In genomic region chr12:94245984-94246383, GRCh38 we compare ENCODE assay signal across 16 cellular contexts.
DNase-seq lines count a peak whose midpoint lies in the region; ATAC-seq and TF ChIP-seq lines count a peak whose summit lies in the region.
"Had no signal": no experiment of that assay in that cellular context is flagged by ENCODE, and none has a peak within 500 bp of the region (broad histone marks: within the 10 kb centered on the region; RNA-seq: fewer than 3 reads in every experiment).

No MANE protein-coding gene starts in this region.

- intact Hi-C loops in mammary epithelial cell (cut with micrococcal nuclease) = no loop called here

- H3K36me3 ChIP-seq in mammary epithelial cell (ENCODE audit: insufficient read depth, low read length) = no peaks in the 10 kb centered on the region
- H3K36me3 ChIP-seq: tibial artery had no signal

- H3K4me1 ChIP-seq in mammary epithelial cell (ENCODE audit: insufficient read depth, low read length) = no peaks in the 10 kb centered on the region
- H3K4me1 ChIP-seq: tibial artery had no signal

- H3K36me3 Mint-ChIP-seq in activated naive CD8-positive, alpha-beta T cell treated with anti-CD3 and anti-CD28 coated beads for 36 hours = peaks cover 10% of the 10 kb centered on the region
- H3K36me3 Mint-ChIP-seq in activated naive CD8-positive, alpha-beta T cell treated with anti-CD3 and anti-CD28 coated beads, Interleukin-2, amount 50 U/mL, for 24 hours (ENCODE audit: low read depth) = peaks cover 8% of the 10 kb centered on the region
- H3K36me3 Mint-ChIP-seq in stimulated activated naive B cell treated with anti-CD40 and anti-IgM and Interleukin-4, amounts not matched to agents 10 μg/mL and 1 μg/mL and 100 μg/mL, for 72 hours = peaks cover 59 to 84% of the 10 kb centered on the region in 2 donors

- no peak for ATAC-seq in activated naive CD8-positive, alpha-beta T cell treated with anti-CD3 and anti-CD28 coated beads, Interleukin-2, amount 50 U/mL, for 24 hours
- ATAC-seq in stimulated activated naive B cell treated with anti-CD40 and anti-IgM and Interleukin-4, amounts not matched to agents 10 μg/mL and 1 μg/mL and 100 μg/mL, for 72 hours (replicated peaks) = no peak

- H3K9ac ChIP-seq in mammary epithelial cell (ENCODE audit: insufficient read depth, low read length) = no peak overlapping the region

- peaks cover 21% of the 10 kb centered on the region for H3K4me1 Mint-ChIP-seq in activated naive CD8-positive, alpha-beta T cell treated with anti-CD3 and anti-CD28 coated beads for 36 hours
- peaks cover 35% of the 10 kb centered on the region for H3K4me1 Mint-ChIP-seq in activated naive CD8-positive, alpha-beta T cell treated with anti-CD3 and anti-CD28 coated beads, Interleukin-2, amount 50 U/mL, for 24 hours
- peaks cover 40 to 58% of the 10 kb centered on the region in 2 donors for H3K4me1 Mint-ChIP-seq in stimulated activated naive B cell treated with anti-CD40 and anti-IgM and Interleukin-4, amounts not matched to agents 10 μg/mL and 1 μg/mL and 100 μg/mL, for 72 hours

- no peak overlapping the region for H3K4me3 Mint-ChIP-seq in activated naive CD8-positive, alpha-beta T cell treated with anti-CD3 and anti-CD28 coated beads for 36 hours
- H3K4me3 Mint-ChIP-seq in activated naive CD8-positive, alpha-beta T cell treated with anti-CD3 and anti-CD28 coated beads, Interleukin-2, amount 50 U/mL, for 24 hours = no peak overlapping the region
- peak overlapping the region in 1 of 2 donors; percentile 11 for H3K4me3 Mint-ChIP-seq in stimulated activated naive B cell treated with anti-CD40 and anti-IgM and Interleukin-4, amounts not matched to agents 10 μg/mL and 1 μg/mL and 100 μg/mL, for 72 hours

- no peaks in the 10 kb centered on the region for H3K9me3 ChIP-seq in mammary epithelial cell (replicated peaks; ENCODE audit: insufficient read depth, low read length)
- H3K9me3 ChIP-seq: tibial artery had no signal

- peak overlapping the region; percentile 17 for H3K27ac Mint-ChIP-seq in activated naive CD8-positive, alpha-beta T cell treated with anti-CD3 and anti-CD28 coated beads for 36 hours
- no peak overlapping the region for H3K27ac Mint-ChIP-seq in activated naive CD8-positive, alpha-beta T cell treated with anti-CD3 and anti-CD28 coated beads, Interleukin-2, amount 50 U/mL, for 24 hours
- H3K27ac Mint-ChIP-seq in stimulated activated naive B cell treated with anti-CD40 and anti-IgM and Interleukin-4, amounts not matched to agents 10 μg/mL and 1 μg/mL and 100 μg/mL, for 72 hours = peak overlapping the region; percentile 65

- H2AFZ ChIP-seq in mammary epithelial cell (ENCODE audit: low read depth, low read length) = no peak overlapping the region

- peaks cover 2% of the 10 kb centered on the region for H3K27me3 ChIP-seq in mammary epithelial cell (ENCODE audit: insufficient read depth, low read length)
- H3K27me3 ChIP-seq: tibial artery had no signal

- H3K9me3 Mint-ChIP-seq in activated naive CD8-positive, alpha-beta T cell treated with anti-CD3 and anti-CD28 coated beads for 36 hours = no peaks in the 10 kb centered on the region
- H3K9me3 Mint-ChIP-seq in activated naive CD8-positive, alpha-beta T cell treated with anti-CD3 and anti-CD28 coated beads, Interleukin-2, amount 50 U/mL, for 24 hours = no peaks in the 10 kb centered on the region
- no peaks in the 10 kb centered on the region for H3K9me3 Mint-ChIP-seq in stimulated activated naive B cell treated with anti-CD40 and anti-IgM and Interleukin-4, amounts not matched to agents 10 μg/mL and 1 μg/mL and 100 μg/mL, for 72 hours

- no peak for DNase-seq in activated naive CD8-positive, alpha-beta T cell treated with anti-CD3 and anti-CD28 coated beads for 36 hours
- DNase-seq in activated naive CD8-positive, alpha-beta T cell treated with anti-CD3 and anti-CD28 coated beads, Interleukin-2, amount 50 U/mL, for 24 hours = no peak
- peak; percentile 19 for DNase-seq in NCI-H2227 treated with DMSO at 0.1 percent for 48 hours (lab: John Stamatoyannopoulos, UW)
- DNase-seq in choroid plexus epithelial cell (ENCODE audit: low read depth) = peak; percentile 62
- DNase-seq in stimulated activated naive B cell treated with anti-CD40 and anti-IgM and Interleukin-4, amounts not matched to agents 10 μg/mL and 1 μg/mL and 100 μg/mL, for 72 hours = no peak
- no peak for DNase-seq in NCI-H1930 (lab: John Stamatoyannopoulos, UW)
- DNase-seq in mammary epithelial cell = no peak
- DNase-seq in central memory CD4-positive, alpha-beta T cell = no peak
- DNase-seq: activated CD8-positive, alpha-beta memory T cell treated with anti-CD3 and anti-CD28 coated beads, Interleukin-2, amount 50 U/mL, for 4 hours; activated naive CD4-positive, alpha-beta T cell treated with anti-CD3 and anti-CD28 coated beads, Interleukin-2, amount 50 U/mL, for 16 hours; head of caudate nucleus; IMR-90; NCI-H1048; tibial artery had no signal

- WGBS in mammary epithelial cell (ENCODE audit: low coverage, missing lambda C conversion rate) = 33% methylated on average over 4 of the region's 6 CpGs

- H4K20me1 ChIP-seq in mammary epithelial cell (ENCODE audit: insufficient read depth, low read length) = no peaks in the 10 kb centered on the region

- in situ Hi-C loops in mammary epithelial cell (cut with MboI; ENCODE audit: low sequenced_read_pairs in 2 of 2) = no loop called here

- no TSS peak for BruUV-seq in mammary epithelial cell (replicated peaks; lab: Mats Ljungman, UMichigan)

- no peaks in the 10 kb centered on the region for H3K27me3 Mint-ChIP-seq in activated naive CD8-positive, alpha-beta T cell treated with anti-CD3 and anti-CD28 coated beads for 36 hours
- no peaks in the 10 kb centered on the region for H3K27me3 Mint-ChIP-seq in activated naive CD8-positive, alpha-beta T cell treated with anti-CD3 and anti-CD28 coated beads, Interleukin-2, amount 50 U/mL, for 24 hours
- H3K27me3 Mint-ChIP-seq in stimulated activated naive B cell treated with anti-CD40 and anti-IgM and Interleukin-4, amounts not matched to agents 10 μg/mL and 1 μg/mL and 100 μg/mL, for 72 hours = no peaks in the 10 kb centered on the region

- no peaks in the 10 kb centered on the region for H3K79me2 ChIP-seq in mammary epithelial cell (ENCODE audit: insufficient read depth, low read length)

- TF ChIP-seq CTCF in choroid plexus epithelial cell (conservative IDR thresholded peaks at IDR 0.05; ENCODE audit: low read depth, low read length) (peak; percentile 9), mammary epithelial cell (conservative IDR thresholded peaks at IDR 0.05 in 1 of 2, IDR thresholded peaks at IDR 0.05 in 1 of 2; ENCODE audit: extremely low read depth in 1 of 2, insufficient read depth in 1 of 2, low read depth in 1 of 2, low read length in 2 of 2) (no peak)

- dilution Hi-C loops in mammary epithelial cell (cut with HindIII; ENCODE audit: low sequenced_read_pairs) = no loop called here

- H3K4me3 ChIP-seq in choroid plexus epithelial cell (ENCODE audit: low read depth, low read length) (no peak overlapping the region), mammary epithelial cell (replicated peaks in 1 of 3; ENCODE audit: insufficient read depth in 1 of 3, low read depth in 2 of 3, low read length in 3 of 3) (no peak overlapping the region)
- H3K4me3 ChIP-seq: skin epidermis, tibial artery had no signal

- no peak overlapping the region for H3K4me2 ChIP-seq in mammary epithelial cell (ENCODE audit: insufficient read depth, low read depth, low read length)

- no peak overlapping the region for H3K27ac ChIP-seq in mammary epithelial cell (ENCODE audit: insufficient read depth, low read depth, low read length)
- H3K27ac ChIP-seq: RWPE1, tibial artery had no signal

- CTCF ChIA-PET in mammary epithelial cell (lab: Charles Lee; ENCODE audit: low non-redundant PET) = no interaction called here

Comparison
In these comparisons a context has a peak if more than half of its experiments do, and no peak if none do; other contexts are left out.
1. DNase-seq: peak in NCI-H2227 treated with DMSO at 0.1 percent for 48 hours (single experiment) and choroid plexus epithelial cell (single experiment); none in activated naive CD8-positive, alpha-beta T cell treated with anti-CD3 and anti-CD28 coated beads for 36 hours (single experiment), activated naive CD8-positive, alpha-beta T cell treated with anti-CD3 and anti-CD28 coated beads, Interleukin-2, amount 50 U/mL, for 24 hours (single experiment), stimulated activated naive B cell treated with anti-CD40 and anti-IgM and Interleukin-4, amounts not matched to agents 10 μg/mL and 1 μg/mL and 100 μg/mL, for 72 hours (single experiment), NCI-H1930 (0 of 2), mammary epithelial cell (single experiment) and central memory CD4-positive, alpha-beta T cell (single experiment).